13 cellular contexts compared by ENCODE assay signal in genomic region chr4:137545461-137545861, GRCh38. TPM values are rescaled to one million over a fixed set of nuclear protein-coding genes. Genes with fewer than 3 reads are reported as not detected.
DNase-seq lines count a peak whose midpoint lies in the region; ATAC-seq, FAIRE-seq and TF ChIP-seq lines count a peak whose summit lies in the region.
"Had no signal": no experiment of that assay in that cellular context is flagged by ENCODE, and none has a peak within 500 bp of the region (broad histone marks: within the 10 kb centered on the region; RNA-seq: fewer than 3 reads in every experiment).

No MANE protein-coding gene starts in this region.

- H3K27me3 Mint-ChIP-seq in chondrocyte (ENCODE audit: low read depth) = no peaks in the 10 kb centered on the region
- H3K27me3 Mint-ChIP-seq: activated CD8-positive, alpha-beta memory T cell treated with anti-CD3 and anti-CD28 coated beads, Interleukin-2, amount 10 ng/mL, durations not matched to agents 7 days and 5 days had no signal

- no peaks in the 10 kb centered on the region for H3K36me3 ChIP-seq in lung (ENCODE audit: control insufficient read depth in 2 of 2, insufficient read depth in 2 of 2, low read length in 2 of 2)
- H3K36me3 ChIP-seq: BLaER1, tibial nerve had no signal

- no peak for FAIRE-seq in GM19239 (lab: Jason Lieb, UNC)

- H3K9me3 ChIP-seq in lung (ENCODE audit: control insufficient read depth in 2 of 2, insufficient read depth in 1 of 2, low read length in 1 of 2) = no peaks in the 10 kb centered on the region
- H3K9me3 ChIP-seq: BLaER1, tibial nerve had no signal

- TF ChIP-seq CTCF in chondrocyte (IDR thresholded peaks at IDR 0.05) = peak; percentile 74
- TF ChIP-seq CTCF in lung (IDR thresholded peaks at IDR 0.05; ENCODE audit: control extremely low read depth, extremely low read depth) = no peak

- peak overlapping the region; percentile 2 for H3K4me3 Mint-ChIP-seq in chondrocyte (ENCODE audit: unreplicated experiment)
- H3K4me3 Mint-ChIP-seq: activated CD8-positive, alpha-beta memory T cell treated with anti-CD3 and anti-CD28 coated beads, Interleukin-2, amount 10 ng/mL, durations not matched to agents 7 days and 5 days; natural killer cell had no signal

- H3K4me1 ChIP-seq in lung (ENCODE audit: control insufficient read depth in 2 of 2, insufficient read depth in 2 of 2, low read length in 2 of 2) = peaks cover 0 to 4% of the 10 kb centered on the region in 2 donors
- H3K4me1 ChIP-seq: BLaER1 had no signal

- no peak overlapping the region for H3K4me3 ChIP-seq in lung
- H3K4me3 ChIP-seq: BLaER1, tibial nerve had no signal

- intact Hi-C loops in Right ventricle myocardium inferior (cut with DNase I) = no loop called here
- intact Hi-C loops in cardiac septum (cut with DNase I) = no loop called here

- H3K36me3 Mint-ChIP-seq in chondrocyte (ENCODE audit: low read depth) = no peaks in the 10 kb centered on the region
- H3K36me3 Mint-ChIP-seq: activated CD8-positive, alpha-beta memory T cell treated with anti-CD3 and anti-CD28 coated beads, Interleukin-2, amount 10 ng/mL, durations not matched to agents 7 days and 5 days; natural killer cell had no signal

- ATAC-seq in Right ventricle myocardium inferior = peak; percentile 73
- peak; percentile 34 for ATAC-seq in lung (ENCODE audit: insufficient read depth, low FRiP score)
- no peak for ATAC-seq in GM19463 (IDR thresholded peaks at IDR 0.05; ENCODE audit: unreplicated experiment)
- ATAC-seq: activated CD8-positive, alpha-beta memory T cell treated with anti-CD3 and anti-CD28 coated beads, Interleukin-2, amount 10 ng/mL, durations not matched to agents 7 days and 5 days; natural killer cell had no signal

- peaks cover 24% of the 10 kb centered on the region for H3K4me1 Mint-ChIP-seq in chondrocyte (ENCODE audit: low read depth)
- H3K4me1 Mint-ChIP-seq: activated CD8-positive, alpha-beta memory T cell treated with anti-CD3 and anti-CD28 coated beads, Interleukin-2, amount 10 ng/mL, durations not matched to agents 7 days and 5 days; natural killer cell had no signal

- DNase-seq in Right ventricle myocardium inferior (ENCODE audit: missing footprints) (no peak), cardiac septum (ENCODE audit: low spot score) (no peak), chondrocyte (ENCODE audit: low spot score) (no peak), lung (ENCODE audit: low spot score) (no peak), cerebellar cortex (ENCODE audit: low spot score) (no peak), GM19239 (ENCODE audit: insufficient read length, low spot score) (no peak)
- DNase-seq in activated CD4-positive, alpha-beta T cell treated with anti-CD3 and anti-CD28 coated beads for 48 hours = no peak
- DNase-seq: activated CD8-positive, alpha-beta memory T cell treated with anti-CD3 and anti-CD28 coated beads, Interleukin-2, amount 10 ng/mL, durations not matched to agents 7 days and 5 days; natural killer cell; SW 1271 had no signal

- H3K9me3 Mint-ChIP-seq in chondrocyte (ENCODE audit: low read depth) = no peaks in the 10 kb centered on the region

- no peaks in the 10 kb centered on the region for H3K27me3 ChIP-seq in lung (ENCODE audit: control insufficient read depth, insufficient read depth)
- H3K27me3 ChIP-seq: BLaER1, tibial nerve had no signal

- peak overlapping the region; percentile 76 for H3K27ac Mint-ChIP-seq in chondrocyte (ENCODE audit: unreplicated experiment)
- H3K27ac Mint-ChIP-seq: activated CD8-positive, alpha-beta memory T cell treated with anti-CD3 and anti-CD28 coated beads, Interleukin-2, amount 10 ng/mL, durations not matched to agents 7 days and 5 days; natural killer cell had no signal

- 69 to 77% methylated on average over 4 of the region's 4 CpGs for WGBS in lung, 2 donors

- no peak overlapping the region for H3K27ac ChIP-seq in lung (ENCODE audit: low read depth in 1 of 2, low read length in 1 of 2)
- H3K27ac ChIP-seq: BLaER1, tibial nerve had no signal

RNA-seq across cellular contexts. Expression of gene PCDH18, which starts 13.2 kb away (rescaled TPM):
- 6.2 TPM for total RNA-seq in Right ventricle myocardium inferior
- total RNA-seq in cardiac septum = 4.9 TPM
- 33.3 to 69.9 TPM (median 35.8 TPM) in 3 replicates for total RNA-seq in chondrocyte
- total RNA-seq in lung = 100 to 1,000 TPM in 1 of 2 donors, 1 to 10 TPM in 1; 6.2 to 106 TPM
- polyA plus RNA-seq in lung = 1 to 10 TPM; 1.7 to 3.4 TPM
- total RNA-seq: activated CD8-positive, alpha-beta memory T cell treated with anti-CD3 and anti-CD28 coated beads, Interleukin-2, amount 10 ng/mL, durations not matched to agents 7 days and 5 days; natural killer cell had no signal
